8 cellular contexts compared by ENCODE assay signal in the genomic region with DNA sequence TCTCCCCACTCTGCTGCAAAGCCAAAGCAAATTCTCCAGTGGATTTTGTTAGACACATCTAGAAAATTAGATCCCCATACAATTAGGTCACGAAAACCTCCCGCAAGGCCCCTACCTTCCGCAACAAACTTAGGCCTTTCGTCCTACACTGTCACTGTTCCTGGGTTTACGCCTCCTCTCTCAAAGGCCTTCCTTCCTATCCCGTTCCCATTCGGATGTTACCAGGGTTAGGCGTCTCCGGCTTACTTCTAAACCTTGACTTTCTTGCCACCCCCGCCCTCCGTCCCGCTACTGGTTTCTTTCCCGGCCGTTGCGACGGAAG. TPM values are rescaled to one million over a fixed set of nuclear protein-coding genes. Genes with fewer than 3 reads are reported as not detected.
A peak's percentile ranks its signal among the peaks of the same experiment; 100 is the strongest.
DNase-seq lines count a peak whose midpoint lies in the region; ATAC-seq and TF ChIP-seq lines count a peak whose summit lies in the region.

No MANE protein-coding gene starts in this region.

- H3K9me3 Mint-ChIP-seq in glutamatergic neuron (ENCODE audit: unreplicated experiment), result peaks cover 11% of the 10 kb centered on the region

- peak overlapping the region; percentile 100 for H3K4me3 Mint-ChIP-seq in glutamatergic neuron (ENCODE audit: unreplicated experiment)

- TF ChIP-seq CTCF in glutamatergic neuron (IDR thresholded peaks at IDR 0.05; ENCODE audit: partially characterized antibody, unreplicated experiment) (no peak), retinal pigment epithelial cell (conservative IDR thresholded peaks at IDR 0.05; ENCODE audit: low read depth, low read length) (no peak)

- DNase-seq in SKM-1 treated with dmso at 0.1 percent for 144 hours (lab: John Stamatoyannopoulos, UW; ENCODE audit: unreplicated experiment), result peak; percentile 34
- DNase-seq in glutamatergic neuron, result no peak
- DNase-seq in retinal pigment epithelial cell (ENCODE audit: low read depth), result no peak
- DNase-seq in hippocampal formation (lab: John Stamatoyannopoulos, UW), result no peak
- no peak for DNase-seq in HuH-7 (ENCODE audit: low spot score)
- DNase-seq in SK-N-DZ (ENCODE audit: low spot score), result no peak

- H3K4me3 ChIP-seq in retinal pigment epithelial cell (ENCODE audit: low read length), result peak overlapping the region; percentile 85

- H3K27ac Mint-ChIP-seq in glutamatergic neuron (ENCODE audit: unreplicated experiment), result peak overlapping the region; percentile 95

- H3K4me1 Mint-ChIP-seq in glutamatergic neuron (ENCODE audit: low read depth, unreplicated experiment), result peaks cover 8% of the 10 kb centered on the region

- no peaks in the 10 kb centered on the region for H3K36me3 Mint-ChIP-seq in glutamatergic neuron (ENCODE audit: unreplicated experiment)

- peaks cover 4% of the 10 kb centered on the region for H3K27me3 Mint-ChIP-seq in glutamatergic neuron (ENCODE audit: unreplicated experiment)

- peak; percentile 27 for ATAC-seq in GM18511 (IDR thresholded peaks at IDR 0.05; ENCODE audit: unreplicated experiment)
- peak; percentile 22 for ATAC-seq in HG02678 (IDR thresholded peaks at IDR 0.05; ENCODE audit: unreplicated experiment)

RNA-seq across cellular contexts. Expression of a gene that starts 0.8 kb away (rescaled TPM):
- total RNA-seq in glutamatergic neuron (ENCODE audit: unreplicated experiment), result 14.9 TPM
- polyA plus RNA-seq in SK-N-DZ (2014; cell fraction: cytosol; rRNA removed), result 10.7 and 12.3 TPM in 2 replicates
- 8.3 and 12.9 TPM in 2 replicates for polyA plus RNA-seq in SK-N-DZ (2014; cell fraction: nucleus; rRNA removed)

RNA-seq across cellular contexts. Expression of a gene that starts 32.6 kb away (rescaled TPM):
- total RNA-seq in glutamatergic neuron (ENCODE audit: unreplicated experiment), result 27.9 TPM
- polyA plus RNA-seq in SK-N-DZ (2014; cell fraction: cytosol; rRNA removed), result 33.4 and 33.5 TPM in 2 replicates
- 28.0 and 41.2 TPM in 2 replicates for polyA plus RNA-seq in SK-N-DZ (2014; cell fraction: nucleus; rRNA removed)
